1 cellular context compared by ENCODE assay signal in genomic region chr22:46122511-46122971, GRCh38.
TF ChIP-seq lines count a peak whose summit lies in the region.

No MANE protein-coding gene starts in this region.

TF ChIP-seq in HepG2, 621 proteins besides CTCF, POLR2A, EP300 and RAD21 (continued from another document and continues in another):
- no peak for TF ChIP-seq ZNF101 (CRISPR knock-in tag; IDR thresholded peaks at IDR 0.05; ENCODE audit: borderline replicate concordance, low read depth)
- TF ChIP-seq HOXA3 (CRISPR knock-in tag; IDR thresholded peaks at IDR 0.05), result no peak
- no peak for TF ChIP-seq ZNF333 (CRISPR knock-in tag; IDR thresholded peaks at IDR 0.05; ENCODE audit: borderline replicate concordance)
- no peak for TF ChIP-seq DZIP1 (CRISPR knock-in tag; IDR thresholded peaks at IDR 0.05)
- TF ChIP-seq ZNF773 (CRISPR knock-in tag; IDR thresholded peaks at IDR 0.05; ENCODE audit: borderline replicate concordance), result no peak
- TF ChIP-seq ZFP90 (CRISPR knock-in tag; IDR thresholded peaks at IDR 0.05; ENCODE audit: borderline replicate concordance), result no peak
- no peak for TF ChIP-seq ZNF557 (CRISPR knock-in tag; IDR thresholded peaks at IDR 0.05)
- TF ChIP-seq ZNF407 (CRISPR knock-in tag; IDR thresholded peaks at IDR 0.05; ENCODE audit: not compliant biosample characterization), result no peak
- no peak for TF ChIP-seq RERE (CRISPR knock-in tag; IDR thresholded peaks at IDR 0.05; ENCODE audit: low read depth)
- no peak for TF ChIP-seq NR2F1 (CRISPR knock-in tag; IDR thresholded peaks at IDR 0.05)
- TF ChIP-seq MED1 (CRISPR knock-in tag; IDR thresholded peaks at IDR 0.05), result no peak
- TF ChIP-seq MIER3 (CRISPR knock-in tag; IDR thresholded peaks at IDR 0.05; ENCODE audit: borderline replicate concordance), result no peak
- no peak for TF ChIP-seq HNRNPUL1 (IDR thresholded peaks at IDR 0.05; ENCODE audit: low read depth, low read length)
- TF ChIP-seq HNF1A (IDR thresholded peaks at IDR 0.05; ENCODE audit: low read depth), result no peak
- TF ChIP-seq HNF1A (CRISPR knock-in tag; IDR thresholded peaks at IDR 0.05; ENCODE audit: borderline replicate concordance), result no peak
- TF ChIP-seq ZSCAN22 (CRISPR knock-in tag; IDR thresholded peaks at IDR 0.05), result no peak
- TF ChIP-seq KMT2A (CRISPR knock-in tag; IDR thresholded peaks at IDR 0.05), result 0 out of 2 replicates have a peak, but pooled peaks have one; percentile 35
- TF ChIP-seq SUZ12 (IDR thresholded peaks at IDR 0.05; ENCODE audit: low read depth, low read length), result no peak
- no peak for TF ChIP-seq SMARCC2 (IDR thresholded peaks at IDR 0.05)
- TF ChIP-seq ZBTB49 (CRISPR knock-in tag; IDR thresholded peaks at IDR 0.05; ENCODE audit: borderline replicate concordance), result no peak
- no peak for TF ChIP-seq MAF1 (CRISPR knock-in tag; IDR thresholded peaks at IDR 0.05; ENCODE audit: borderline replicate concordance)
- TF ChIP-seq HIC2 (CRISPR knock-in tag; IDR thresholded peaks at IDR 0.05; ENCODE audit: low read depth), result 0 out of 2 replicates have a peak, but pooled peaks have one; percentile 19
- no peak for TF ChIP-seq ETS1 (CRISPR knock-in tag; IDR thresholded peaks at IDR 0.05)
- 0 out of 2 replicates have a peak, but pooled peaks have one; percentile 12 for TF ChIP-seq FOSL2 (CRISPR knock-in tag; IDR thresholded peaks at IDR 0.05)
- no peak for TF ChIP-seq ZKSCAN8 (CRISPR knock-in tag; IDR thresholded peaks at IDR 0.05; ENCODE audit: borderline replicate concordance)
- no peak for TF ChIP-seq CAMTA2 (CRISPR knock-in tag; IDR thresholded peaks at IDR 0.05; ENCODE audit: borderline replicate concordance)
- 0 out of 2 replicates have a peak, but pooled peaks have one; percentile 65 for TF ChIP-seq ZSCAN29 (CRISPR knock-in tag; conservative IDR thresholded peaks at IDR 0.05)
- no peak for TF ChIP-seq ARHGAP35 (CRISPR knock-in tag; IDR thresholded peaks at IDR 0.05; ENCODE audit: borderline replicate concordance)
